In the genomic region with DNA sequence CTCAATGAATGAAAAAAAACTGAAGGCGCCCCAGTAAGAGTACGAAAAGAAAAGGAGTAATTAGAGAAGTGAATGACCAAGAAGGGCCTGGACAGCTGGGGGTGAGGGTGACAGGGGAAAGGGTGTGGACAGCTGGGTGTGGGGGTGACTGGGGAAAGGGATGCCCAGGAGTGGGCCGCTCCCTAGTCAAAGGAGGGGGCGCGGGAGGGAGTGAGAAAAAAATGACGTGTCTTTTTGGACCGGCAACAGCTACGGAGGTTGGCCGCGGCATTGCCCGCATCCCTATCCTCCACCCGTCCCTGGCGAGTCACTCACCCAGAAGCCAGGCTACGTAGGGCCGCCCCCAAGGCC, we compare ENCODE assay signal across 8 cellular contexts. TPM values are rescaled to one million over a fixed set of nuclear protein-coding genes. Genes with fewer than 3 reads are reported as not detected.
DNase-seq lines count a peak whose midpoint lies in the region; ATAC-seq, FAIRE-seq and TF ChIP-seq lines count a peak whose summit lies in the region.

No MANE protein-coding gene starts in this region.

- peaks cover 20% of the 10 kb centered on the region for H3K36me3 Mint-ChIP-seq in MCF 10A (ENCODE audit: insufficient read depth, unreplicated experiment)

- POLR2A ChIA-PET in MCF 10A (lab: Yijun Ruan, JAX) (interaction anchor here (0.6 to 2.9 kb wide), 27 partner anchors 9 to 1416 kb away, joined by 3 to 60 read pairs (median 4); no protein-coding TSS in a partner anchor), HepG2 (lab: Yijun Ruan, JAX) (interaction anchor here (1.0 to 1.9 kb wide), 10 partner anchors 9 to 667 kb away, joined by 3 to 15 read pairs (median 6); a partner anchor contains a TSS)

- H3K4me1 Mint-ChIP-seq in MCF 10A (ENCODE audit: insufficient read depth, unreplicated experiment) = peaks cover 2% of the 10 kb centered on the region

- H3K4me3 Mint-ChIP-seq in MCF 10A (ENCODE audit: unreplicated experiment) = peak overlapping the region; percentile 95

- H3K27me3 Mint-ChIP-seq in MCF 10A (ENCODE audit: insufficient read depth, unreplicated experiment) = no peaks in the 10 kb centered on the region

- TF ChIP-seq EP300 in HepG2 (IDR thresholded peaks at IDR 0.05; ENCODE audit: low read depth in 2 of 2, low read length in 2 of 2) (no peak), HepG2 (CRISPR knock-in tag; IDR thresholded peaks at IDR 0.05; ENCODE audit: borderline replicate concordance) (no peak)

- peak overlapping the region; percentile 86 for H3K9ac ChIP-seq in HepG2 (ENCODE audit: insufficient read depth, low read depth, low read length)

- TF ChIP-seq CTCF in GM12874 (IDR thresholded peaks at IDR 0.05; ENCODE audit: insufficient read depth, low read depth, low read length) (0 out of 2 replicates have a peak, but pooled peaks have one; percentile 2), MCF 10A (IDR thresholded peaks at IDR 0.05; ENCODE audit: unreplicated experiment) (no peak), HepG2 (CRISPR knock-in tag; IDR thresholded peaks at IDR 0.05) (no peak)

- peak overlapping the region; percentile 76 for H3K4me2 ChIP-seq in HepG2 (ENCODE audit: low read depth, low read length)

- CTCF ChIA-PET in MCF 10A (lab: Yijun Ruan, JAX) = interaction anchor here (0.6 to 0.7 kb wide), 3 partner anchors 21 to 1001 kb away, joined by 3 to 7 read pairs (median 5); no protein-coding TSS in a partner anchor
- CTCF ChIA-PET in HepG2 (lab: Yijun Ruan, JAX; ENCODE audit: low intra/inter-chr PET ratio, low total read pairs) = no interaction called here

- in situ Hi-C loops in HepG2 (cut with HindIII; ENCODE audit: extremely low pct_ligation_motif_present, low pct_unique_long_range_greater_than_20kb) = no loop called here

- peak; percentile 92 for ATAC-seq in HepG2
- no peak for ATAC-seq in GM18511 (IDR thresholded peaks at IDR 0.05; ENCODE audit: unreplicated experiment)
- ATAC-seq in HG02623 (IDR thresholded peaks at IDR 0.05; ENCODE audit: unreplicated experiment) = no peak

- no peaks in the 10 kb centered on the region for H3K9me3 ChIP-seq in HepG2 (ENCODE audit: low read length)

- no peak; a peak in 1 of 4 replicates for TF ChIP-seq POLR2A in HepG2 (IDR thresholded peaks at IDR 0.05; ENCODE audit: insufficient read depth in 1 of 2, low read depth in 2 of 2, low read length in 2 of 2)

- no peak for TF ChIP-seq RAD21 in HepG2 (CRISPR knock-in tag; IDR thresholded peaks at IDR 0.05)

- H3K27ac Mint-ChIP-seq in MCF 10A (ENCODE audit: low read depth, unreplicated experiment) = peak overlapping the region; percentile 100

- peak; percentile 26 for DNase-seq in HPDE6-E6E7 (ENCODE audit: extremely low spot score)
- DNase-seq in MCF 10A (ENCODE audit: unreplicated experiment) = no peak
- no peak for DNase-seq in HepG2 (ENCODE audit: low spot score)
- no peak for DNase-seq in central memory CD4-positive, alpha-beta T cell

- no peak for FAIRE-seq in HepG2 (lab: Jason Lieb, UNC)

- H3K27ac ChIP-seq in HepG2 (ENCODE audit: extremely low read length, insufficient read depth, low read length) (peak overlapping the region; percentile 96), temporal lobe (ENCODE audit: low read depth, low read length) (peak overlapping the region; percentile 90)

- H3K27me3 ChIP-seq in HepG2 (ENCODE audit: control insufficient read depth in 1 of 2, insufficient read depth in 2 of 2, low read length in 2 of 2) = no peaks in the 10 kb centered on the region

- intact Hi-C loops in MCF 10A (cut with micrococcal nuclease) = loop anchor here (1.0 kb wide), 1 partner anchor 28 kb away; no protein-coding TSS in a partner anchor
- intact Hi-C loops in HepG2 (cut with micrococcal nuclease; ENCODE audit: unreplicated experiment) = loop anchor here (5.0 to 10.0 kb wide), 3 partner anchors 106 to 986 kb away; a partner anchor contains a TSS

- H3K79me2 ChIP-seq in HepG2 (ENCODE audit: insufficient read depth, low read length) = peaks cover 54% of the 10 kb centered on the region

- H2AFZ ChIP-seq in HepG2 (ENCODE audit: low read length) = no peak overlapping the region

- BruUV-seq in MCF 10A (replicated peaks; lab: Mats Ljungman, UMichigan) (no TSS peak), HepG2 (replicated peaks; lab: Mats Ljungman, UMichigan) (no TSS peak)

- peaks cover 42% of the 10 kb centered on the region for H3K4me1 ChIP-seq in HepG2 (ENCODE audit: insufficient read depth, low read length)

- H3K9me3 Mint-ChIP-seq in MCF 10A (ENCODE audit: unreplicated experiment) = no peaks in the 10 kb centered on the region

- WGBS in HepG2 (ENCODE audit: low lambda C conversion rate) = 1% methylated on average over 12 of the region's 15 CpGs

- peaks cover 3% of the 10 kb centered on the region; the same call in 1 of the 2 replicates for H4K20me1 ChIP-seq in HepG2 (ENCODE audit: insufficient read depth, low read length)

- H3K36me3 ChIP-seq in HepG2 (replicated peaks in 1 of 2; ENCODE audit: control insufficient read depth in 1 of 2, insufficient read depth in 2 of 2, low read length in 2 of 2) = no peaks in the 10 kb centered on the region

- peak overlapping the region; percentile 76 to 94 (median 93) for H3K4me3 ChIP-seq in HepG2 (replicated peaks in 1 of 3; ENCODE audit: insufficient read depth in 1 of 3, low read depth in 2 of 3, low read length in 3 of 3)

TF ChIP-seq in HepG2, 621 proteins besides CTCF, POLR2A, EP300 and RAD21 (continues in another document):
- TF ChIP-seq, protein P1, sequence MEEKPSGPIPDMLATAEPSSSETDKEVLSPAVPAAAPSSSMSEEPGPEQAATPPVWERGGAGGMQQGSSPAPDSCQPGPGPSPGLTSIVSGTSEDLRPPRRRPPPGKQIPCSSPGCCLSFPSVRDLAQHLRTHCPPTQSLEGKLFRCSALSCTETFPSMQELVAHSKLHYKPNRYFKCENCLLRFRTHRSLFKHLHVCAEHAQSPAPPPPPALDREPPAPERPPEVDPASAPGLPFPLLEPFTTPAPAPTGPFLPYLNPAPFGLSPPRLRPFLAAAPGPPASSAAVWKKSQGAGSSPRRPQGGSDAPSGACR (CRISPR knock-in tag; IDR thresholded peaks at IDR 0.05) = 0 out of 2 replicates have a peak, but pooled peaks have one; percentile 24
- TF ChIP-seq, protein P2, sequence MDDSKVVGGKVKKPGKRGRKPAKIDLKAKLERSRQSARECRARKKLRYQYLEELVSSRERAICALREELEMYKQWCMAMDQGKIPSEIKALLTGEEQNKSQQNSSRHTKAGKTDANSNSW (CRISPR knock-in tag; IDR thresholded peaks at IDR 0.05; ENCODE audit: borderline replicate concordance) = 0 out of 2 replicates have a peak, but pooled peaks have one; percentile 41
- peak; percentile 28; the same call in 1 of the 2 replicates for TF ChIP-seq ZBTB7A (CRISPR knock-in tag; IDR thresholded peaks at IDR 0.05)

RNA-seq across cellular contexts. Expression of a gene that starts 0.3 kb away (rescaled TPM):
- total RNA-seq in MCF 10A (2022) (0.77 and 1.0 TPM in 2 replicates), HepG2 (2016; rRNA removed; fragmentation: Illumina TruSeq; extraction: Trizol) (0.46 and 0.53 TPM in 2 replicates), temporal lobe (4.2 TPM)
- total RNA-seq in HepG2 (2016; cell fraction: cytosol; rRNA removed; fragmentation: Illumina TruSeq; extraction: Trizol; ENCODE audit: low read depth) = 0.18 and 0.30 TPM in 2 replicates
- 0.35 and 0.40 TPM in 2 replicates for total RNA-seq in HepG2 (2016; cell fraction: insoluble cytoplasmic fraction; rRNA removed; fragmentation: Illumina TruSeq; extraction: Trizol)
- total RNA-seq in HepG2 (2016; cell fraction: membrane; rRNA removed; fragmentation: Illumina TruSeq; extraction: Trizol) = 0.15 TPM in 1 of 2 replicates, not detected in the other
- 0.22 and 0.72 TPM in 2 replicates for total RNA-seq in HepG2 (2016; cell fraction: nucleus; rRNA removed; fragmentation: Illumina TruSeq; extraction: Trizol)
- polyA plus RNA-seq in HepG2 (2011; rRNA removed) = 0.14 and 0.17 TPM in 2 replicates
- 0.14 TPM in 1 of 2 replicates, not detected in the other for polyA plus RNA-seq in HepG2 (2011; cell fraction: cytosol; rRNA removed)
- 0.19 TPM in 1 of 2 replicates, not detected in the other for polyA plus RNA-seq in HepG2 (2011; cell fraction: nucleus; rRNA removed)
- polyA plus RNA-seq in HepG2 (2012) = 0.25 and 0.43 TPM in 2 replicates
- 0.19 TPM in 1 of 2 replicates, not detected in the other for polyA plus RNA-seq in HepG2 (2016; cell fraction: cytosol; fragmentation: Illumina TruSeq; extraction: Trizol; ENCODE audit: low read depth)
- polyA plus RNA-seq in HepG2 (2016; cell fraction: insoluble cytoplasmic fraction; fragmentation: Illumina TruSeq; extraction: Trizol; ENCODE audit: low read depth) = 0.25 and 0.34 TPM in 2 replicates
- 0.27 TPM in 1 of 2 replicates, not detected in the other for polyA plus RNA-seq in HepG2 (2016; cell fraction: membrane; fragmentation: Illumina TruSeq; extraction: Trizol; ENCODE audit: low read depth)
- not detected in 2 replicates for polyA plus RNA-seq in HepG2 (2016; cell fraction: nucleus; fragmentation: Illumina TruSeq; extraction: Trizol; ENCODE audit: insufficient read depth, low read depth)
- polyA minus RNA-seq in HepG2 (2011; rRNA and poly(A)+ RNA removed; ENCODE audit: low replicate concordance) = 0.34 TPM in 1 of 2 replicates, not detected in the other
- not detected in 2 replicates for polyA minus RNA-seq in HepG2 (2011; cell fraction: cytosol; rRNA and poly(A)+ RNA removed)
- polyA minus RNA-seq in HepG2 (2011; cell fraction: nucleus; rRNA and poly(A)+ RNA removed) = 1.1 TPM in 1 of 2 replicates, not detected in the other

RNA-seq across cellular contexts. Expression of a gene that starts 0.4 kb away (rescaled TPM):
- total RNA-seq in MCF 10A (2022) = 140 and 177 TPM in 2 replicates
- 43.7 and 48.4 TPM in 2 replicates for total RNA-seq in HepG2 (2016; rRNA removed; fragmentation: Illumina TruSeq; extraction: Trizol)
- 20.5 and 21.3 TPM in 2 replicates for total RNA-seq in HepG2 (2016; cell fraction: cytosol; rRNA removed; fragmentation: Illumina TruSeq; extraction: Trizol; ENCODE audit: low read depth)
- total RNA-seq in HepG2 (2016; cell fraction: insoluble cytoplasmic fraction; rRNA removed; fragmentation: Illumina TruSeq; extraction: Trizol) = 44.0 and 46.7 TPM in 2 replicates
- total RNA-seq in HepG2 (2016; cell fraction: membrane; rRNA removed; fragmentation: Illumina TruSeq; extraction: Trizol) = 52.1 and 54.6 TPM in 2 replicates
- total RNA-seq in HepG2 (2016; cell fraction: nucleus; rRNA removed; fragmentation: Illumina TruSeq; extraction: Trizol) = 36.4 and 39.6 TPM in 2 replicates
- 38.2 and 49.8 TPM in 2 replicates for polyA plus RNA-seq in HepG2 (2011; rRNA removed)
- polyA plus RNA-seq in HepG2 (2011; cell fraction: cytosol; rRNA removed) = 22.8 and 24.7 TPM in 2 replicates
- 38.0 and 42.2 TPM in 2 replicates for polyA plus RNA-seq in HepG2 (2011; cell fraction: nucleus; rRNA removed)
- 45.5 and 51.6 TPM in 2 replicates for polyA plus RNA-seq in HepG2 (2012)
- polyA plus RNA-seq in HepG2 (2016; cell fraction: cytosol; fragmentation: Illumina TruSeq; extraction: Trizol; ENCODE audit: low read depth) = 23.5 and 30.9 TPM in 2 replicates
- 59.9 and 65.2 TPM in 2 replicates for polyA plus RNA-seq in HepG2 (2016; cell fraction: insoluble cytoplasmic fraction; fragmentation: Illumina TruSeq; extraction: Trizol; ENCODE audit: low read depth)
- 52.0 and 57.2 TPM in 2 replicates for polyA plus RNA-seq in HepG2 (2016; cell fraction: membrane; fragmentation: Illumina TruSeq; extraction: Trizol; ENCODE audit: low read depth)
- polyA plus RNA-seq in HepG2 (2016; cell fraction: nucleus; fragmentation: Illumina TruSeq; extraction: Trizol; ENCODE audit: insufficient read depth, low read depth) = 46.5 and 51.3 TPM in 2 replicates
- 9.4 and 12.6 TPM in 2 replicates for polyA minus RNA-seq in HepG2 (2011; rRNA and poly(A)+ RNA removed; ENCODE audit: low replicate concordance)
- polyA minus RNA-seq in HepG2 (2011; cell fraction: cytosol; rRNA and poly(A)+ RNA removed) = 26.1 and 30.8 TPM in 2 replicates
- polyA minus RNA-seq in HepG2 (2011; cell fraction: nucleus; rRNA and poly(A)+ RNA removed) = 90.8 and 117 TPM in 2 replicates
- 34.2 TPM for total RNA-seq in temporal lobe
